ENCODE assay signal across 1 cellular context in genomic region chr18:49813321-49814146, GRCh38.
A peak's percentile ranks its signal among the peaks of the same experiment; 100 is the strongest.
TF ChIP-seq lines count a peak whose summit lies in the region.

Gene ACAA2, minus strand, starts transcription at chr18:49813533. Its CDS starts 49 bp downstream, at chr18:49813484.

TF ChIP-seq in K562, 482 proteins besides CTCF, POLR2A, EP300 and RAD21 (continued from another document):
- TF ChIP-seq USF1 (CRISPR knock-in tag; IDR thresholded peaks at IDR 0.05) (no peak), BHLHE40 (IDR thresholded peaks at IDR 0.05; ENCODE audit: low read length) (no peak), ZNF12 (CRISPR knock-in tag; IDR thresholded peaks at IDR 0.05) (no peak), E2F1 (CRISPR knock-in tag; IDR thresholded peaks at IDR 0.05) (no peak), BRF2 (IDR thresholded peaks at IDR 0.05; ENCODE audit: borderline replicate concordance, insufficient read depth, insufficient read length) (no peak), NFE2L1 (tag; IDR thresholded peaks at IDR 0.05; ENCODE audit: borderline replicate concordance, low read depth) (no peak), NELFE (IDR thresholded peaks at IDR 0.05; ENCODE audit: insufficient read depth, insufficient read length) (no peak), THRB (CRISPR knock-in tag; conservative IDR thresholded peaks at IDR 0.05) (no peak), BCOR (IDR thresholded peaks at IDR 0.05) (no peak), STAG1 (CRISPR knock-in tag; IDR thresholded peaks at IDR 0.05; ENCODE audit: borderline replicate concordance) (no peak), EGR1 (conservative IDR thresholded peaks at IDR 0.05) (peak; percentile 85), ZNF263 (CRISPR knock-in tag; IDR thresholded peaks at IDR 0.05; ENCODE audit: borderline replicate concordance) (no peak), NR3C1 (CRISPR knock-in tag; IDR thresholded peaks at IDR 0.05) (no peak), TEAD2 (tag; IDR thresholded peaks at IDR 0.05) (no peak), FOXP1 (CRISPR knock-in tag; IDR thresholded peaks at IDR 0.05) (no peak)
